10 cellular contexts compared by ENCODE assay signal in the genomic region with DNA sequence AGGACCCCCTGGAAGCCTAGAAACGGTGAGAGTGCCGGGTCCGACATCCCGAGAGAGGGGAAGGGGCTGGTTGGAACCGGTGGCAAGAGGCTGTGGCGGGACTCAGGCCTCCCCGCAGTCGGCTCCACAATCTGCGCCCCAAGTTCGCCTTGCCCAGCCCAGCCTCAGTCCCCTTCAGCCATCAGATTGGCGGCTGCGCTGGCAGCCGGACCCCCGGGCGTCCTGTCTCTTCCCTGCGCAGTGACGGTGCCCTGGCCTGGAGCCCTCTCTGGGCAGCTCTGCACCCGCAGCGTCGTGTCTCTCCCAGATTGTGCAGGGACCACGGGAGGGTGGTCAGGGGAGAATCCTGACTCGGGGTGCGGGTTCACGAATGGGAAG. TPM values are rescaled to one million over a fixed set of nuclear protein-coding genes. Genes with fewer than 3 reads are reported as not detected.
DNase-seq lines count a peak whose midpoint lies in the region; ATAC-seq, FAIRE-seq and TF ChIP-seq lines count a peak whose summit lies in the region.
"Had no signal": no experiment of that assay in that cellular context is flagged by ENCODE, and none has a peak within 500 bp of the region (broad histone marks: within the 10 kb centered on the region; RNA-seq: fewer than 3 reads in every experiment).

No MANE protein-coding gene starts in this region.

- H3K27ac Mint-ChIP-seq in activated naive CD4-positive, alpha-beta T cell treated with anti-CD3 and anti-CD28 coated beads, Interleukin-2, amount 10 ng/mL, durations not matched to agents 7 days and 5 days, result peak overlapping the region; percentile 86
- peak overlapping the region; percentile 87 for H3K27ac Mint-ChIP-seq in activated CD8-positive, alpha-beta T cell treated with anti-CD3 and anti-CD28 coated beads for 36 hours

- H3K36me3 ChIP-seq in left lung (no peaks in the 10 kb centered on the region), upper lobe of left lung (no peaks in the 10 kb centered on the region), smooth muscle cell (ENCODE audit: low read depth) (no peaks in the 10 kb centered on the region)

- DNase-seq in activated naive CD4-positive, alpha-beta T cell treated with anti-CD3 and anti-CD28 coated beads, Interleukin-2, amount 10 ng/mL, durations not matched to agents 7 days and 5 days, result no peak
- DNase-seq in activated naive CD4-positive, alpha-beta T cell treated with Interleukin-2 at 50 U/mL for 16 hours, result no peak
- DNase-seq in activated CD8-positive, alpha-beta T cell treated with anti-CD3 and anti-CD28 coated beads for 36 hours, result peak; percentile 5
- DNase-seq in left lung, result peak in 1 of 2 donors; percentile 78
- peak in 1 of 2 donors; percentile 70 for DNase-seq in upper lobe of left lung
- no peak for DNase-seq in smooth muscle cell (lab: John Stamatoyannopoulos, UW; ENCODE audit: unreplicated experiment)
- no peak for DNase-seq in frontal cortex (ENCODE audit: low spot score in 2 of 2)
- DNase-seq: NCI-H2081 treated with DMSO at 0.1 percent for 48 hours had no signal

- FAIRE-seq in frontal cortex (lab: Jason Lieb, UNC), result no peak
- FAIRE-seq: H54 had no signal

- H3K9me3 Mint-ChIP-seq in activated naive CD4-positive, alpha-beta T cell treated with anti-CD3 and anti-CD28 coated beads, Interleukin-2, amount 10 ng/mL, durations not matched to agents 7 days and 5 days, result peaks cover 15% of the 10 kb centered on the region
- H3K9me3 Mint-ChIP-seq in activated CD8-positive, alpha-beta T cell treated with anti-CD3 and anti-CD28 coated beads for 36 hours, result peaks cover 1% of the 10 kb centered on the region

- H3K4me1 ChIP-seq in left lung, result peaks cover 0 to 8% of the 10 kb centered on the region in 2 donors
- H3K4me1 ChIP-seq in upper lobe of left lung, result peaks cover 0 to 10% (median 5%) of the 10 kb centered on the region in 4 donors
- no peaks in the 10 kb centered on the region for H3K4me1 ChIP-seq in smooth muscle cell (ENCODE audit: low read depth)

- no peaks in the 10 kb centered on the region for H3K79me2 ChIP-seq in smooth muscle cell (ENCODE audit: low read depth)

- no peak overlapping the region for H3K9ac ChIP-seq in smooth muscle cell (ENCODE audit: low read depth)

- H3K4me1 Mint-ChIP-seq in activated naive CD4-positive, alpha-beta T cell treated with anti-CD3 and anti-CD28 coated beads, Interleukin-2, amount 10 ng/mL, durations not matched to agents 7 days and 5 days, result peaks cover 9% of the 10 kb centered on the region
- H3K4me1 Mint-ChIP-seq in activated CD8-positive, alpha-beta T cell treated with anti-CD3 and anti-CD28 coated beads for 36 hours (ENCODE audit: low read depth), result peaks cover 2% of the 10 kb centered on the region

- peak; percentile 32 for ATAC-seq in activated CD8-positive, alpha-beta T cell treated with anti-CD3 and anti-CD28 coated beads for 36 hours
- ATAC-seq in left lung (peak; percentile 34), upper lobe of left lung (ENCODE audit: low FRiP score in 2 of 2) (peak in 1 of 2 donors; percentile 34), GM21619 (IDR thresholded peaks at IDR 0.05; ENCODE audit: unreplicated experiment) (no peak)

- H3K27me3 Mint-ChIP-seq in activated naive CD4-positive, alpha-beta T cell treated with anti-CD3 and anti-CD28 coated beads, Interleukin-2, amount 10 ng/mL, durations not matched to agents 7 days and 5 days, result no peaks in the 10 kb centered on the region
- no peaks in the 10 kb centered on the region for H3K27me3 Mint-ChIP-seq in activated CD8-positive, alpha-beta T cell treated with anti-CD3 and anti-CD28 coated beads for 36 hours

- no peaks in the 10 kb centered on the region for H4K20me1 ChIP-seq in smooth muscle cell (ENCODE audit: low read depth)

- CTCF ChIA-PET in activated naive CD4-positive, alpha-beta T cell treated with anti-CD3 and anti-CD28 coated beads, Interleukin-2, amount 10 ng/mL, durations not matched to agents 7 days and 5 days (lab: Charles Lee), result no interaction called here
- CTCF ChIA-PET in activated CD8-positive, alpha-beta T cell treated with anti-CD3 and anti-CD28 coated beads for 36 hours (lab: Charles Lee), result no interaction called here

- peaks cover 6% of the 10 kb centered on the region for H3K36me3 Mint-ChIP-seq in activated naive CD4-positive, alpha-beta T cell treated with anti-CD3 and anti-CD28 coated beads, Interleukin-2, amount 10 ng/mL, durations not matched to agents 7 days and 5 days
- peaks cover 9% of the 10 kb centered on the region for H3K36me3 Mint-ChIP-seq in activated CD8-positive, alpha-beta T cell treated with anti-CD3 and anti-CD28 coated beads for 36 hours (ENCODE audit: low read depth)

- no peak overlapping the region for H3K27ac ChIP-seq in left lung
- peak overlapping the region in 1 of 4 donors; percentile 18 for H3K27ac ChIP-seq in upper lobe of left lung
- no peak overlapping the region for H3K27ac ChIP-seq in smooth muscle cell (ENCODE audit: low read depth)

- no peaks in the 10 kb centered on the region for H3F3A ChIP-seq in smooth muscle cell (ENCODE audit: low read depth)

- no peaks in the 10 kb centered on the region for H3K27me3 ChIP-seq in left lung
- no peaks in the 10 kb centered on the region for H3K27me3 ChIP-seq in upper lobe of left lung
- no peaks in the 10 kb centered on the region for H3K27me3 ChIP-seq in smooth muscle cell (ENCODE audit: low read depth)

- peak overlapping the region; percentile 90 for H3K4me3 Mint-ChIP-seq in activated naive CD4-positive, alpha-beta T cell treated with anti-CD3 and anti-CD28 coated beads, Interleukin-2, amount 10 ng/mL, durations not matched to agents 7 days and 5 days
- H3K4me3 Mint-ChIP-seq in activated CD8-positive, alpha-beta T cell treated with anti-CD3 and anti-CD28 coated beads for 36 hours, result peak overlapping the region; percentile 89

- 0% methylated on average over 11 to 20 of the region's 24 CpGs for WGBS in upper lobe of left lung, 2 donors
- WGBS in smooth muscle cell (ENCODE audit: low lambda C conversion rate), result 85% methylated on average over 14 of the region's 24 CpGs

- no peak overlapping the region for H2AFZ ChIP-seq in smooth muscle cell (ENCODE audit: low read depth)

- no peak for TF ChIP-seq EP300 in upper lobe of left lung (IDR thresholded peaks at IDR 0.05)

- H3K4me2 ChIP-seq in smooth muscle cell, result no peak overlapping the region

- no peak for TF ChIP-seq POLR2A in upper lobe of left lung (IDR thresholded peaks at IDR 0.05)

- intact Hi-C loops in activated CD8-positive, alpha-beta T cell treated with anti-CD3 and anti-CD28 coated beads for 36 hours (cut with micrococcal nuclease), result no loop called here
- intact Hi-C loops in left lung (cut with DNase I), result no loop called here

- TF ChIP-seq CTCF in activated CD8-positive, alpha-beta T cell treated with anti-CD3 and anti-CD28 coated beads for 36 hours (IDR thresholded peaks at IDR 0.05), result no peak
- TF ChIP-seq CTCF in left lung (IDR thresholded peaks at IDR 0.05) (no peak), upper lobe of left lung (IDR thresholded peaks at IDR 0.05) (no peak), smooth muscle cell (IDR thresholded peaks at IDR 0.05; ENCODE audit: borderline replicate concordance, insufficient read depth, poor library complexity, severe bottlenecking) (no peak)

- peak overlapping the region; percentile 52 to 54 for H3K4me3 ChIP-seq in left lung
- H3K4me3 ChIP-seq in upper lobe of left lung, result peak overlapping the region; percentile 33 to 72 (median 56)
- no peak overlapping the region for H3K4me3 ChIP-seq in smooth muscle cell

- H3K9me3 ChIP-seq in left lung (peaks cover 0 to 34% of the 10 kb centered on the region in 2 donors), upper lobe of left lung (no peaks in the 10 kb centered on the region), smooth muscle cell (replicated peaks; ENCODE audit: low read depth) (peaks cover 19% of the 10 kb centered on the region)

- POLR2A ChIA-PET in activated CD8-positive, alpha-beta T cell treated with anti-CD3 and anti-CD28 coated beads for 36 hours (lab: Charles Lee), result no interaction called here

RNA-seq across cellular contexts. Expression of a gene that starts 0.3 kb away (rescaled TPM):
- total RNA-seq in activated CD8-positive, alpha-beta T cell treated with anti-CD3 and anti-CD28 coated beads for 36 hours, result 1 to 10 TPM; 1.9 to 2.1 TPM
- under 1 TPM; 0.23 to 0.29 TPM for total RNA-seq in left lung
- 1 to 10 TPM in 1 of 6 donors, under 1 TPM in 3, not detected in 2; 0.15 to 2.1 (median 0.40) TPM for total RNA-seq in upper lobe of left lung
- not detected in 2 replicates for total RNA-seq in smooth muscle cell
- not detected in 2 replicates for polyA plus RNA-seq in smooth muscle cell
- 4.1 TPM for total RNA-seq in frontal cortex
